Comparison of ENCODE assay signal across 16 cellular contexts in genomic region chr2:241469746-241470145, GRCh38. TPM values are rescaled to one million over a fixed set of nuclear protein-coding genes. Genes with fewer than 3 reads are reported as not detected.
DNase-seq lines count a peak whose midpoint lies in the region; ATAC-seq and TF ChIP-seq lines count a peak whose summit lies in the region.
"Had no signal": no experiment of that assay in that cellular context is flagged by ENCODE, and none has a peak within 500 bp of the region (broad histone marks: within the 10 kb centered on the region; RNA-seq: fewer than 3 reads in every experiment).

No MANE protein-coding gene starts in this region.

- H3K36me3 Mint-ChIP-seq in activated CD8-positive, alpha-beta T cell treated with anti-CD3 and anti-CD28 coated beads, Interleukin-2, amount 10 ng/mL, durations not matched to agents 7 days and 5 days (ENCODE audit: low read depth), result no peaks in the 10 kb centered on the region
- H3K36me3 Mint-ChIP-seq in activated CD8-positive, alpha-beta T cell treated with anti-CD3 and anti-CD28 coated beads for 36 hours (ENCODE audit: low read depth), result no peaks in the 10 kb centered on the region
- H3K36me3 Mint-ChIP-seq in T-helper 2 cell treated with Interferon-gamma antibody and Interleukin-4, amounts not matched to agents 5 μg/mL and 100 μg/mL, for 36 hours (ENCODE audit: low read depth), result no peaks in the 10 kb centered on the region

- intact Hi-C loops in activated CD8-positive, alpha-beta T cell treated with anti-CD3 and anti-CD28 coated beads for 36 hours (cut with micrococcal nuclease), result no loop called here
- intact Hi-C loops in uterus (cut with DNase I; ENCODE audit: low total_unique reads), result no loop called here

- H3K9ac ChIP-seq in DND-41 (ENCODE audit: low read depth, low read length), result no peak overlapping the region

- TF ChIP-seq CTCF in activated CD8-positive, alpha-beta T cell treated with anti-CD3 and anti-CD28 coated beads for 36 hours (IDR thresholded peaks at IDR 0.05), result no peak
- TF ChIP-seq CTCF in DND-41 (IDR thresholded peaks at IDR 0.05; ENCODE audit: borderline replicate concordance, extremely low read depth, low read length, poor library complexity, severe bottlenecking), result no peak
- TF ChIP-seq CTCF in osteoblast (IDR thresholded peaks at IDR 0.05; ENCODE audit: extremely low read depth, low read depth, low read length), result no peak
- TF ChIP-seq CTCF in uterus (IDR thresholded peaks at IDR 0.05), result no peak

- H3K4me1 ChIP-seq in DND-41 (ENCODE audit: insufficient read depth, low read length), result no peaks in the 10 kb centered on the region
- no peaks in the 10 kb centered on the region for H3K4me1 ChIP-seq in osteoblast (ENCODE audit: insufficient read depth, low read length)
- H3K4me1 ChIP-seq in uterus, result no peaks in the 10 kb centered on the region
- H3K4me1 ChIP-seq: Caco-2 had no signal

- no peaks in the 10 kb centered on the region for H3K4me1 Mint-ChIP-seq in activated CD8-positive, alpha-beta T cell treated with anti-CD3 and anti-CD28 coated beads, Interleukin-2, amount 10 ng/mL, durations not matched to agents 7 days and 5 days (ENCODE audit: low read depth)
- H3K4me1 Mint-ChIP-seq in activated CD8-positive, alpha-beta T cell treated with anti-CD3 and anti-CD28 coated beads for 36 hours (ENCODE audit: low read depth), result no peaks in the 10 kb centered on the region
- peaks cover 8% of the 10 kb centered on the region for H3K4me1 Mint-ChIP-seq in T-helper 2 cell treated with Interferon-gamma antibody and Interleukin-4, amounts not matched to agents 5 μg/mL and 100 μg/mL, for 36 hours (ENCODE audit: low read depth)

- H3K4me3 ChIP-seq in DND-41 (ENCODE audit: low read depth in 1 of 2, low read length in 2 of 2), result no peak overlapping the region
- H3K4me3 ChIP-seq in osteoblast (ENCODE audit: insufficient read depth, low read length), result no peak overlapping the region
- no peak overlapping the region for H3K4me3 ChIP-seq in uterus
- H3K4me3 ChIP-seq: GM23338 had no signal

- H2AFZ ChIP-seq in DND-41 (ENCODE audit: low read depth, low read length) (no peak overlapping the region), osteoblast (ENCODE audit: low read length) (no peak overlapping the region)
- H2AFZ ChIP-seq: GM23338 had no signal

- no peak for DNase-seq in activated CD8-positive, alpha-beta T cell treated with anti-CD3 and anti-CD28 coated beads, Interleukin-2, amount 10 ng/mL, durations not matched to agents 7 days and 5 days
- no peak for DNase-seq in activated CD8-positive, alpha-beta T cell treated with anti-CD3 and anti-CD28 coated beads for 36 hours
- DNase-seq in DND-41 (peak; percentile 20), osteoblast (ENCODE audit: insufficient read length, low spot score, missing footprints) (peak; percentile 76), uterus (no peak)
- peak; percentile 7 for DNase-seq in T-helper 2 cell treated with Interferon-gamma antibody and Interleukin-4, amounts not matched to agents 5 μg/mL and 100 μg/mL, for 36 hours (ENCODE audit: low spot score)
- DNase-seq: C1 segment of cervical spinal cord; Caco-2; CD8-positive, alpha-beta T cell; DMS153; DMS79; GF-D8; H9 had no signal

- POLR2A ChIA-PET in activated CD8-positive, alpha-beta T cell treated with anti-CD3 and anti-CD28 coated beads, Interleukin-2, amount 10 ng/mL, durations not matched to agents 7 days and 5 days (lab: Charles Lee), result no interaction called here
- POLR2A ChIA-PET in activated CD8-positive, alpha-beta T cell treated with anti-CD3 and anti-CD28 coated beads for 36 hours (lab: Charles Lee), result no interaction called here

- no peak for TF ChIP-seq POLR2A in uterus (IDR thresholded peaks at IDR 0.05)

- no peaks in the 10 kb centered on the region for H3K9me3 Mint-ChIP-seq in activated CD8-positive, alpha-beta T cell treated with anti-CD3 and anti-CD28 coated beads, Interleukin-2, amount 10 ng/mL, durations not matched to agents 7 days and 5 days (ENCODE audit: insufficient read depth)
- no peaks in the 10 kb centered on the region for H3K9me3 Mint-ChIP-seq in activated CD8-positive, alpha-beta T cell treated with anti-CD3 and anti-CD28 coated beads for 36 hours
- H3K9me3 Mint-ChIP-seq in T-helper 2 cell treated with Interferon-gamma antibody and Interleukin-4, amounts not matched to agents 5 μg/mL and 100 μg/mL, for 36 hours, result no peaks in the 10 kb centered on the region
- H3K9me3 Mint-ChIP-seq: CD8-positive, alpha-beta T cell had no signal

- no peaks in the 10 kb centered on the region for H3K27me3 Mint-ChIP-seq in activated CD8-positive, alpha-beta T cell treated with anti-CD3 and anti-CD28 coated beads, Interleukin-2, amount 10 ng/mL, durations not matched to agents 7 days and 5 days (ENCODE audit: low read depth)
- H3K27me3 Mint-ChIP-seq in activated CD8-positive, alpha-beta T cell treated with anti-CD3 and anti-CD28 coated beads for 36 hours, result peaks cover 7% of the 10 kb centered on the region
- peaks cover 24% of the 10 kb centered on the region for H3K27me3 Mint-ChIP-seq in T-helper 2 cell treated with Interferon-gamma antibody and Interleukin-4, amounts not matched to agents 5 μg/mL and 100 μg/mL, for 36 hours (ENCODE audit: low read depth)

- CTCF ChIA-PET in activated CD8-positive, alpha-beta T cell treated with anti-CD3 and anti-CD28 coated beads, Interleukin-2, amount 10 ng/mL, durations not matched to agents 7 days and 5 days (lab: Charles Lee), result no interaction called here
- CTCF ChIA-PET in activated CD8-positive, alpha-beta T cell treated with anti-CD3 and anti-CD28 coated beads for 36 hours (lab: Charles Lee), result no interaction called here

- H4K20me1 ChIP-seq in DND-41 (ENCODE audit: insufficient read depth, low read length) (peaks cover 28% of the 10 kb centered on the region), osteoblast (ENCODE audit: insufficient read depth, low read length) (no peaks in the 10 kb centered on the region)

- no peak overlapping the region for H3K4me3 Mint-ChIP-seq in activated CD8-positive, alpha-beta T cell treated with anti-CD3 and anti-CD28 coated beads, Interleukin-2, amount 10 ng/mL, durations not matched to agents 7 days and 5 days
- H3K4me3 Mint-ChIP-seq in activated CD8-positive, alpha-beta T cell treated with anti-CD3 and anti-CD28 coated beads for 36 hours, result no peak overlapping the region
- H3K4me3 Mint-ChIP-seq in T-helper 2 cell treated with Interferon-gamma antibody and Interleukin-4, amounts not matched to agents 5 μg/mL and 100 μg/mL, for 36 hours, result no peak overlapping the region
- H3K4me3 Mint-ChIP-seq: CD8-positive, alpha-beta T cell; GM23338; H9 had no signal

- no peak overlapping the region for H3K4me2 ChIP-seq in DND-41 (ENCODE audit: insufficient read depth, low read length)
- H3K4me2 ChIP-seq in osteoblast (ENCODE audit: insufficient read depth, low read length), result no peak overlapping the region
- H3K4me2 ChIP-seq: GM23338 had no signal

- H3K79me2 ChIP-seq in DND-41 (ENCODE audit: insufficient read depth, low read length), result no peaks in the 10 kb centered on the region
- no peaks in the 10 kb centered on the region for H3K79me2 ChIP-seq in osteoblast (ENCODE audit: insufficient read depth, low read length)

- H3K27me3 ChIP-seq in DND-41 (ENCODE audit: insufficient read depth, low read length, poor library complexity) (no peaks in the 10 kb centered on the region), osteoblast (ENCODE audit: insufficient read depth, low read length) (no peaks in the 10 kb centered on the region), uterus (no peaks in the 10 kb centered on the region)

- H3K36me3 ChIP-seq in DND-41 (ENCODE audit: insufficient read depth, low read length), result no peaks in the 10 kb centered on the region
- no peaks in the 10 kb centered on the region for H3K36me3 ChIP-seq in osteoblast (ENCODE audit: insufficient read depth, low read length)
- H3K36me3 ChIP-seq in uterus, result no peaks in the 10 kb centered on the region

- no peak overlapping the region for H3K27ac ChIP-seq in DND-41 (ENCODE audit: low read length)
- no peak overlapping the region for H3K27ac ChIP-seq in osteoblast (ENCODE audit: low read depth, low read length)
- no peak overlapping the region for H3K27ac ChIP-seq in uterus

- peak; percentile 49 for ATAC-seq in activated CD8-positive, alpha-beta T cell treated with anti-CD3 and anti-CD28 coated beads, Interleukin-2, amount 10 ng/mL, durations not matched to agents 7 days and 5 days
- no peak for ATAC-seq in activated CD8-positive, alpha-beta T cell treated with anti-CD3 and anti-CD28 coated beads for 36 hours
- ATAC-seq in DND-41 (ENCODE audit: insufficient read depth, low read depth) (peak; percentile 68), GM19023 (IDR thresholded peaks at IDR 0.05; ENCODE audit: unreplicated experiment) (no peak)
- ATAC-seq: CD8-positive, alpha-beta T cell; GM23338; HCT116 had no signal

- no peak overlapping the region for H3K27ac Mint-ChIP-seq in activated CD8-positive, alpha-beta T cell treated with anti-CD3 and anti-CD28 coated beads, Interleukin-2, amount 10 ng/mL, durations not matched to agents 7 days and 5 days
- H3K27ac Mint-ChIP-seq in activated CD8-positive, alpha-beta T cell treated with anti-CD3 and anti-CD28 coated beads for 36 hours, result no peak overlapping the region
- H3K27ac Mint-ChIP-seq in T-helper 2 cell treated with Interferon-gamma antibody and Interleukin-4, amounts not matched to agents 5 μg/mL and 100 μg/mL, for 36 hours, result no peak overlapping the region
- H3K27ac Mint-ChIP-seq: CD8-positive, alpha-beta T cell; GM23338; H9 had no signal

- no peaks in the 10 kb centered on the region for H3K9me3 ChIP-seq in DND-41 (ENCODE audit: insufficient read depth, low read length, severe bottlenecking)
- H3K9me3 ChIP-seq in osteoblast (ENCODE audit: low read depth, low read length), result no peaks in the 10 kb centered on the region
- H3K9me3 ChIP-seq in uterus, result no peaks in the 10 kb centered on the region
- H3K9me3 ChIP-seq: Caco-2 had no signal

RNA-seq across cellular contexts. Expression of gene STK25, which starts 38.6 kb away (rescaled TPM):
- total RNA-seq in activated CD8-positive, alpha-beta T cell treated with anti-CD3 and anti-CD28 coated beads, Interleukin-2, amount 10 ng/mL, durations not matched to agents 7 days and 5 days, result 100 to 1,000 TPM; 114 to 132 TPM
- total RNA-seq in activated CD8-positive, alpha-beta T cell treated with anti-CD3 and anti-CD28 coated beads for 36 hours, result 100 to 1,000 TPM; 103 to 104 TPM
- total RNA-seq in osteoblast (189 and 227 TPM in 2 replicates), uterus (100 to 1,000 TPM in 3 of 4 donors, 10 to 100 TPM in 1; 77.6 to 191 (median 165) TPM)

Comparison
In these comparisons a context has a peak if more than half of its experiments do, and no peak if none do; other contexts are left out.
1. ATAC-seq: peak in activated CD8-positive, alpha-beta T cell treated with anti-CD3 and anti-CD28 coated beads, Interleukin-2, amount 10 ng/mL, durations not matched to agents 7 days and 5 days (single experiment) and DND-41 (single experiment); none in activated CD8-positive, alpha-beta T cell treated with anti-CD3 and anti-CD28 coated beads for 36 hours (single experiment) and GM19023 (single experiment).
2. DNase-seq: peak in DND-41 (single experiment), T-helper 2 cell treated with Interferon-gamma antibody and Interleukin-4, amounts not matched to agents 5 μg/mL and 100 μg/mL, for 36 hours (single experiment) and osteoblast (single experiment); none in activated CD8-positive, alpha-beta T cell treated with anti-CD3 and anti-CD28 coated beads, Interleukin-2, amount 10 ng/mL, durations not matched to agents 7 days and 5 days (single experiment), activated CD8-positive, alpha-beta T cell treated with anti-CD3 and anti-CD28 coated beads for 36 hours (single experiment) and uterus (0 of 2).